Comparison of ENCODE assay signal across 8 cellular contexts in genomic region chr2:164839914-164840457, GRCh38. TPM values are rescaled to one million over a fixed set of nuclear protein-coding genes. Genes with fewer than 3 reads are reported as not detected.
DNase-seq lines count a peak whose midpoint lies in the region; TF ChIP-seq lines count a peak whose summit lies in the region.

No MANE protein-coding gene starts in this region.

- DNase-seq in CD8-positive, alpha-beta memory T cell = no peak
- DNase-seq in NCI-H1694 treated with DMSO at 0.1 percent for 48 hours (lab: John Stamatoyannopoulos, UW) (peak; percentile 62), epithelial cell of esophagus (ENCODE audit: low read depth) (peak; percentile 93), ovary (no peak), GM19240 (ENCODE audit: insufficient read length, low spot score) (no peak), NCI-H2029 (lab: John Stamatoyannopoulos, UW) (no peak), GM20000 (ENCODE audit: low spot score) (no peak), NCI-H2081 treated with DMSO at 0.1 percent for 48 hours (lab: John Stamatoyannopoulos, UW) (no peak)

- H3K4me3 Mint-ChIP-seq in CD8-positive, alpha-beta memory T cell = peak overlapping the region; percentile 54 to 76 (median 59)

- H3K4me1 Mint-ChIP-seq in CD8-positive, alpha-beta memory T cell = peaks cover 4 to 11% (median 6%) of the 10 kb centered on the region in 3 donors

- intact Hi-C loops in ovary (cut with DNase I) = loop anchor here in 2 of 4 donors (2.0 to 10.0 kb wide), 6 partner anchors 43 to 103 kb away; no protein-coding TSS in a partner anchor

- TF ChIP-seq POLR2A in ovary (IDR thresholded peaks at IDR 0.05) = no peak

- no peaks in the 10 kb centered on the region for H3K36me3 Mint-ChIP-seq in CD8-positive, alpha-beta memory T cell

- H3K36me3 ChIP-seq in CD8-positive, alpha-beta memory T cell (ENCODE audit: insufficient read depth, low read length) = no peaks in the 10 kb centered on the region
- no peaks in the 10 kb centered on the region for H3K36me3 ChIP-seq in ovary

- WGBS in ovary, 3 donors = 8 to 16% (median 13%) methylated on average over 8 of the region's 8 CpGs

- no peak for TF ChIP-seq EP300 in ovary (IDR thresholded peaks at IDR 0.05)

- H3K4me1 ChIP-seq in CD8-positive, alpha-beta memory T cell (ENCODE audit: insufficient read depth, low read length) = no peaks in the 10 kb centered on the region
- no peaks in the 10 kb centered on the region for H3K4me1 ChIP-seq in ovary (ENCODE audit: insufficient read depth)

- peaks cover 23 to 37% of the 10 kb centered on the region in 2 donors for H3K27me3 Mint-ChIP-seq in CD8-positive, alpha-beta memory T cell

- peak overlapping the region in 1 of 8 donors; percentile 43 for H3K27ac Mint-ChIP-seq in CD8-positive, alpha-beta memory T cell

- CTCF ChIA-PET in CD8-positive, alpha-beta memory T cell (lab: Charles Lee) = no interaction called here

- POLR2A ChIA-PET in CD8-positive, alpha-beta memory T cell (lab: Charles Lee) = no interaction called here

- peaks cover 0 to 5% (median 4%) of the 10 kb centered on the region in 5 donors for H3K9me3 Mint-ChIP-seq in CD8-positive, alpha-beta memory T cell

- H3K27me3 ChIP-seq in CD8-positive, alpha-beta memory T cell (ENCODE audit: insufficient read depth, low read length, poor library complexity, severe bottlenecking) = peaks cover 4% of the 10 kb centered on the region
- H3K27me3 ChIP-seq in ovary = no peaks in the 10 kb centered on the region

- no peak overlapping the region for H3K27ac ChIP-seq in CD8-positive, alpha-beta memory T cell (ENCODE audit: low read depth, low read length)
- H3K27ac ChIP-seq in ovary = peak overlapping the region in 1 of 2 donors; percentile 97

- no peak overlapping the region for H3K4me3 ChIP-seq in CD8-positive, alpha-beta memory T cell (ENCODE audit: low read length)
- peak overlapping the region; percentile 86 for H3K4me3 ChIP-seq in epithelial cell of esophagus (ENCODE audit: low read length)
- peak overlapping the region; percentile 79 for H3K4me3 ChIP-seq in ovary

- TF ChIP-seq CTCF in epithelial cell of esophagus (IDR thresholded peaks at IDR 0.05; ENCODE audit: insufficient read depth, low read depth, low read length, missing control alignments) (no peak), ovary (IDR thresholded peaks at IDR 0.05) (no peak), GM20000 (IDR thresholded peaks at IDR 0.05; ENCODE audit: extremely low read depth, missing control alignments) (no peak)

- H3K9me3 ChIP-seq in CD8-positive, alpha-beta memory T cell (ENCODE audit: low read length) = no peaks in the 10 kb centered on the region
- no peaks in the 10 kb centered on the region for H3K9me3 ChIP-seq in ovary

RNA-seq across cellular contexts. Expression of gene COBLL1, which starts 1.6 kb away (rescaled TPM):
- not detected for total RNA-seq in CD8-positive, alpha-beta memory T cell
- not detected for polyA plus RNA-seq in CD8-positive, alpha-beta memory T cell
- total RNA-seq in ovary = 10 to 100 TPM; 23.8 to 56.8 (median 40.9) TPM
- polyA plus RNA-seq in ovary = 10 to 100 TPM; 11.5 to 35.5 TPM

Comparison
In these comparisons a context has a peak if more than half of its experiments do, and no peak if none do; other contexts are left out.
1. DNase-seq: peak in NCI-H1694 treated with DMSO at 0.1 percent for 48 hours (single experiment) and epithelial cell of esophagus (single experiment); none in CD8-positive, alpha-beta memory T cell (0 of 5), ovary (0 of 5), GM19240 (single experiment), NCI-H2029 (single experiment), GM20000 (single experiment) and NCI-H2081 treated with DMSO at 0.1 percent for 48 hours (single experiment).
2. RNA of gene COBLL1, which starts 1.6 kb away (total RNA-seq): 23.8 to 56.8 TPM in ovary; not detected in CD8-positive, alpha-beta memory T cell; every median in the first group is over 10 times any median in the second.